Comparison of ENCODE assay signal across 8 cellular contexts in the genomic region with DNA sequence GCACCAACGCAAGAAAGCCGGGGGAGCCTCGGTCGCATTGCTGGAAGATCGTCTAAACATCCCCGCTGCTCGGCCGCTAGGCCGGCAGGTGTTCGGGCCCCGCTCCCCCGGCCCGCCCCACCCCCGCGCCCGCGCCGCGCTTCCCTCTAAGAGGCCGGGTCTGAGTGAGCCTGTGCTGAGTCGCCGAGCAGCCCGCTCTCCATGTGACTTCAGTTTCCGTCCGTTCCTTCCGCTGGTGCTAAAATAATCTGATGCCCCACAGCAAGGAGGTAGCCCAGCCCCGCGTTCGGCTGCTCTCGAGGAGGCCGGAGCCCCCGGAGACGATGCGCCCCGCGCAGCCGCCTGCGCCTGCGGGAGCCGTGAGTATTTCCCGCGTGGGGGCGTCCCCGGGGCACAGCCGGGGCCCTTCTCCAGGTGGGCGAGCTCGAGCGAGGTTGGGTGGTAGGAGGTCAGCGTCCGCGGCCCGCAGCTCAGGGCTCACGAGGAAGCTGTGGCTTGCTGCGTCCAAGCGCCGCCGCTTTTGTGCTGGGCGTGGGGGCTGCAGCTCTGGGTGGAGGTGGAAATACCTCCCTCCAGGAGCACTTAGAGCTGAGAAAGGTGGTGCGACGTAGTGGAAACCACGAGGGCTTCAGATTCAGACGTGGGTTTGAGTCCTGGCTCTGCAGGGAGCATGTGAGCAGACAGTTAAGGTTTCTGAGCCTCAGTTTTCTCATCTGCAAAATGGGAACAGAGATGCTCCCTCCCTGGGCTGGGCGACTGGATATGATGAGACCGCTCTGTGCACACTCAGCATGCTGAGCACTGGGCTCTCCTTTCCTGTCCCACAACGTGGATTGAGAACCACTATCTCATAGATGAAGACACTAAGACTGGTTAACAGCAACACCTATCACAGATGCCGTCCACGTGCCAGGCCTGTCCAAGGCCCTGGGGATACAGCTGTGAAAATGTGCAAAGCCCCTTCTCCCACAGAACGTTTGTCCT. TPM values are rescaled to one million over a fixed set of nuclear protein-coding genes. Genes with fewer than 3 reads are reported as not detected.
DNase-seq lines count a peak whose midpoint lies in the region; ATAC-seq, FAIRE-seq and TF ChIP-seq lines count a peak whose summit lies in the region.

Gene NRROS, plus strand, starts transcription at position 178 of the 984 bp plus-strand sequence. CDS start 14,846 bp downstream, outside the sequence.

- CTCF ChIA-PET in activated CD4-positive, alpha-beta memory T cell treated with anti-CD3 and anti-CD28 coated beads, Interleukin-2, amount 10 ng/mL, durations not matched to agents 7 days and 5 days (lab: Charles Lee): interaction anchor here (1.0 to 8.4 kb wide), 7 partner anchors 8 to 111 kb away, joined by 3 to 78 read pairs (median 4); no protein-coding TSS in a partner anchor

- POLR2A ChIA-PET in activated CD4-positive, alpha-beta memory T cell treated with anti-CD3 and anti-CD28 coated beads, Interleukin-2, amount 10 ng/mL, durations not matched to agents 7 days and 5 days (lab: Charles Lee): interaction anchor here (0.7 to 9.7 kb wide), 20 partner anchors 9 to 322 kb away, joined by 3 to 131 read pairs (median 4); partner anchors contain the start of genes CEP19, DYNLT2B, FBXO45 and NCBP2

- 44 to 46% methylated on average over 40 to 65 of the region's 68 CpGs for WGBS in mesodermal cell (ENCODE audit: insufficient coverage in 2 of 2), 2 experiments

- DNase-seq in NCI-H510A (lab: John Stamatoyannopoulos, UW) (peak; percentile 52), urothelium cell line (ENCODE audit: low spot score) (no peak)
- peak; percentile 82 for DNase-seq in activated CD4-positive, alpha-beta memory T cell treated with anti-CD3 and anti-CD28 coated beads, Interleukin-2, amount 10 ng/mL, durations not matched to agents 7 days and 5 days
- DNase-seq in effector memory CD4-positive, alpha-beta T cell: peak; percentile 27 to 41 (median 34)
- peak; percentile 38 to 45 for DNase-seq in stimulated activated CD8-positive, alpha-beta memory T cell treated with anti-CD3 and anti-CD28 coated beads, Interleukin-4, amount 100 ng/mL, for 1 hour (ENCODE audit: low read depth in 2 of 2, low spot score in 1 of 2)

- no peaks in the 10 kb centered on the region for H3K9me3 ChIP-seq in effector memory CD4-positive, alpha-beta T cell (ENCODE audit: control insufficient read depth, low read length)
- H3K9me3 ChIP-seq in mesodermal cell (ENCODE audit: control insufficient read depth, low read length): no peaks in the 10 kb centered on the region

- H3K36me3 ChIP-seq in effector memory CD4-positive, alpha-beta T cell (ENCODE audit: control insufficient read depth, insufficient read depth, low read length): no peaks in the 10 kb centered on the region
- no peaks in the 10 kb centered on the region for H3K36me3 ChIP-seq in mesodermal cell (ENCODE audit: control insufficient read depth, insufficient read depth, low read length)

- ATAC-seq in HG02798 (IDR thresholded peaks at IDR 0.05; ENCODE audit: poor library complexity, unreplicated experiment): peak; percentile 35

- TF ChIP-seq CTCF in GM12875 (IDR thresholded peaks at IDR 0.05; ENCODE audit: borderline replicate concordance, insufficient read depth, low read depth, low read length): 0 out of 2 replicates have a peak, but pooled peaks have one; percentile 1

- peaks cover 66% of the 10 kb centered on the region for H3K4me1 Mint-ChIP-seq in activated CD4-positive, alpha-beta memory T cell treated with anti-CD3 and anti-CD28 coated beads, Interleukin-2, amount 10 ng/mL, durations not matched to agents 7 days and 5 days

- H3K27me3 ChIP-seq in effector memory CD4-positive, alpha-beta T cell (replicated peaks; ENCODE audit: control insufficient read depth, insufficient read depth, low read length, poor library complexity, severe bottlenecking): no peaks in the 10 kb centered on the region

- H3K9me3 Mint-ChIP-seq in activated CD4-positive, alpha-beta memory T cell treated with anti-CD3 and anti-CD28 coated beads, Interleukin-2, amount 10 ng/mL, durations not matched to agents 7 days and 5 days: no peaks in the 10 kb centered on the region

- no peak for FAIRE-seq in urothelium cell line (lab: Jason Lieb, UNC)

- peak within 1 kb of the TSS; percentile 79 for H3K27ac ChIP-seq in effector memory CD4-positive, alpha-beta T cell (ENCODE audit: insufficient read depth, low read length, poor library complexity, severe bottlenecking)
- H3K27ac ChIP-seq in mesodermal cell (ENCODE audit: low read depth, low read length, severe bottlenecking): no peak within 1 kb of the TSS

- H3K27ac Mint-ChIP-seq in activated CD4-positive, alpha-beta memory T cell treated with anti-CD3 and anti-CD28 coated beads, Interleukin-2, amount 10 ng/mL, durations not matched to agents 7 days and 5 days: peak within 1 kb of the TSS; percentile 86

- peaks cover 50% of the 10 kb centered on the region for H3K36me3 Mint-ChIP-seq in activated CD4-positive, alpha-beta memory T cell treated with anti-CD3 and anti-CD28 coated beads, Interleukin-2, amount 10 ng/mL, durations not matched to agents 7 days and 5 days (ENCODE audit: low read depth)

- H3K27me3 Mint-ChIP-seq in activated CD4-positive, alpha-beta memory T cell treated with anti-CD3 and anti-CD28 coated beads, Interleukin-2, amount 10 ng/mL, durations not matched to agents 7 days and 5 days: no peaks in the 10 kb centered on the region

- H3K4me1 ChIP-seq in effector memory CD4-positive, alpha-beta T cell (ENCODE audit: control insufficient read depth, insufficient read depth, low read length, poor library complexity, severe bottlenecking): peaks cover 40% of the 10 kb centered on the region
- H3K4me1 ChIP-seq in mesodermal cell (ENCODE audit: control insufficient read depth, insufficient read depth, low read length, poor library complexity, severe bottlenecking): no peaks in the 10 kb centered on the region

- H3K4me3 ChIP-seq in GM12875 (ENCODE audit: low read depth, low read length) (peak within 1 kb of the TSS; percentile 83), mesodermal cell (ENCODE audit: extremely low read depth, insufficient read depth, low read length, poor library complexity, severe bottlenecking) (peak within 1 kb of the TSS; percentile 14)
- H3K4me3 ChIP-seq in effector memory CD4-positive, alpha-beta T cell (ENCODE audit: insufficient read depth, low read depth, low read length, poor library complexity, severe bottlenecking): peak within 1 kb of the TSS; percentile 75

- H3K4me3 Mint-ChIP-seq in activated CD4-positive, alpha-beta memory T cell treated with anti-CD3 and anti-CD28 coated beads, Interleukin-2, amount 10 ng/mL, durations not matched to agents 7 days and 5 days: peak within 1 kb of the TSS; percentile 73

RNA-seq across cellular contexts. Expression of gene NRROS, which starts in this region (rescaled TPM):
- 10 to 100 TPM; 50.1 to 52.8 TPM for total RNA-seq in activated CD4-positive, alpha-beta memory T cell treated with anti-CD3 and anti-CD28 coated beads, Interleukin-2, amount 10 ng/mL, durations not matched to agents 7 days and 5 days
- 4.4 TPM for polyA plus RNA-seq in mesodermal cell (2013, experiment 1 of 2)
- 2.7 TPM for polyA plus RNA-seq in mesodermal cell (2013, experiment 2 of 2)

Comparison
In these comparisons a context has a peak if more than half of its experiments do, and no peak if none do; other contexts are left out.
1. H3K4me3 ChIP-seq: peak in every context shown above with its lines; median percentile 83 in GM12875; 75 in effector memory CD4-positive, alpha-beta T cell; 14 in mesodermal cell.